Comparison of ENCODE assay signal across 13 cellular contexts in the genomic region with DNA sequence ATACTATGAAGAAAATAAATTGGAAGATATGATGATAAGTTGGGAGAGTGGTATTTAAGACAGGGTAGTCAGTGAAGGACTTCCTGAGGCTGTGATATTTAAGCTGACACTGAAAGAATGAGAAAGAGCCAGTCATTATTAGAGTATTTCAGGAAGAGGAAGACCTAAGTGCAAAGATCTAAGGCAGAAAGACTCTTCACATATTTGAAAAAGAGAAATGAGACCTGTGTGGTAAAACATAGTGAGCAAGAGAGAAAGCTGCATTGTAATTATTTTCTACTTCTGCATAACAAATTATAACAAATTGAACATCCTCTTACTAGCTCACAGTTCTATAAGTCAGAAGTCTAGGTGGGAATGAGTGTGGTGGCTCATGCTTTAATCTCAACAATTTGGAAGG. TPM values are rescaled to one million over a fixed set of nuclear protein-coding genes. Genes with fewer than 3 reads are reported as not detected.
DNase-seq lines count a peak whose midpoint lies in the region; ATAC-seq and TF ChIP-seq lines count a peak whose summit lies in the region.
"Had no signal": no experiment of that assay in that cellular context is flagged by ENCODE, and none has a peak within 500 bp of the region (broad histone marks: within the 10 kb centered on the region; RNA-seq: fewer than 3 reads in every experiment).

No MANE protein-coding gene starts in this region.

- no peaks in the 10 kb centered on the region for H3K36me3 ChIP-seq in testis (ENCODE audit: low read depth, missing control alignments)

- ATAC-seq in GM19025 (IDR thresholded peaks at IDR 0.05; ENCODE audit: low read depth, unreplicated experiment): peak; percentile 57
- peak; percentile 70 for ATAC-seq in HG02759 (IDR thresholded peaks at IDR 0.05; ENCODE audit: unreplicated experiment)
- ATAC-seq in HG03571 (IDR thresholded peaks at IDR 0.05; ENCODE audit: unreplicated experiment): peak; percentile 86
- ATAC-seq in HG02763 (IDR thresholded peaks at IDR 0.05; ENCODE audit: unreplicated experiment): no peak
- ATAC-seq: mucosa of descending colon, sciatic nerve had no signal

- H3K4me1 ChIP-seq in testis: peaks cover 26% of the 10 kb centered on the region

- no peak overlapping the region for H3K27ac ChIP-seq in testis

- intact Hi-C loops in testis (cut with DNase I; ENCODE audit: low total_unique reads): no loop called here

- TF ChIP-seq CTCF in testis (IDR thresholded peaks at IDR 0.05): no peak

- no peaks in the 10 kb centered on the region for H3K27me3 ChIP-seq in testis

- H3K4me3 ChIP-seq in testis: no peak overlapping the region
- H3K4me3 ChIP-seq: mucosa of descending colon had no signal

- TF ChIP-seq POLR2A in testis (IDR thresholded peaks at IDR 0.05): no peak

- DNase-seq in CD1c-positive myeloid dendritic cell (ENCODE audit: extremely low spot score): peak; percentile 88
- DNase-seq in central memory CD4-positive, alpha-beta T cell: no peak
- DNase-seq in amygdala (lab: John Stamatoyannopoulos, UW): no peak
- no peak for DNase-seq in testis
- DNase-seq: activated T-cell treated with anti-CD3 and anti-CD28 coated beads, Interleukin-2, amount 50 U/mL, for 1 hour; erythroblast; mucosa of descending colon; NCI-H187 had no signal

- no peaks in the 10 kb centered on the region for H3K9me3 ChIP-seq in testis
- H3K9me3 ChIP-seq: mucosa of descending colon had no signal

RNA-seq across cellular contexts. Expression of gene DOCK7, which starts 34.6 kb away (rescaled TPM):
- total RNA-seq in testis: 100 to 1,000 TPM in 1 of 2 donors, 10 to 100 TPM in 1; 94.3 to 122 TPM
- polyA plus RNA-seq in testis (ENCODE audit: insufficient read depth, low read depth, low replicate concordance): 42.2 TPM
